In genomic region chr12:6276936-6277615, GRCh38 we compare ENCODE assay signal across 11 cellular contexts. TPM values are rescaled to one million over a fixed set of nuclear protein-coding genes. Genes with fewer than 3 reads are reported as not detected.
DNase-seq lines count a peak whose midpoint lies in the region; ATAC-seq, FAIRE-seq and TF ChIP-seq lines count a peak whose summit lies in the region.
"Had no signal": no experiment of that assay in that cellular context is flagged by ENCODE, and none has a peak within 500 bp of the region (broad histone marks: within the 10 kb centered on the region; RNA-seq: fewer than 3 reads in every experiment).

No MANE protein-coding gene starts in this region.

- CTCF ChIA-PET in A673 (lab: Charles Lee): interaction anchor here (1.7 kb wide), 1 partner anchor 81 kb away, joined by 6 read pairs; no protein-coding TSS in a partner anchor

- no peaks in the 10 kb centered on the region for H3K9me3 Mint-ChIP-seq in HFFc6
- H3K9me3 Mint-ChIP-seq: CD4-positive, alpha-beta T cell had no signal

- no peaks in the 10 kb centered on the region for H3K27me3 ChIP-seq in A673 (replicated peaks; ENCODE audit: insufficient read depth, low read depth, low read length, poor library complexity)
- H3K27me3 ChIP-seq in bronchial epithelial cell (ENCODE audit: control insufficient read depth, insufficient read depth, low read length): no peaks in the 10 kb centered on the region
- no peaks in the 10 kb centered on the region for H3K27me3 ChIP-seq in mucosa of rectum (ENCODE audit: control insufficient read depth in 2 of 2, insufficient read depth in 2 of 2, low read length in 2 of 2)
- H3K27me3 ChIP-seq: SJSA1 had no signal

- ATAC-seq in HG02938 (IDR thresholded peaks at IDR 0.05; ENCODE audit: unreplicated experiment): no peak
- no peak for ATAC-seq in GM21723 (IDR thresholded peaks at IDR 0.05; ENCODE audit: unreplicated experiment)

- no peaks in the 10 kb centered on the region for H3K36me3 Mint-ChIP-seq in HFFc6 (ENCODE audit: low read depth)

- H3K27ac ChIP-seq in A673 (ENCODE audit: low read depth, low read length, poor library complexity, severe bottlenecking) (no peak overlapping the region), mucosa of rectum (ENCODE audit: low read depth in 2 of 2, low read length in 2 of 2) (peak overlapping the region; percentile 52 to 95)
- H3K27ac ChIP-seq: SJSA1 had no signal

- intact Hi-C loops in A673 (cut with micrococcal nuclease; ENCODE audit: unreplicated experiment): loop anchor here (5.0 kb wide), 1 partner anchor 295 kb away; no protein-coding TSS in a partner anchor

- H3K4me1 ChIP-seq in A673 (ENCODE audit: insufficient read depth, low read length, poor library complexity, severe bottlenecking): peaks cover 7% of the 10 kb centered on the region
- peaks cover 26 to 29% of the 10 kb centered on the region in 2 donors for H3K4me1 ChIP-seq in mucosa of rectum (ENCODE audit: control insufficient read depth in 2 of 2, insufficient read depth in 2 of 2, low read length in 2 of 2)

- peaks cover 5% of the 10 kb centered on the region for H3K27me3 Mint-ChIP-seq in HFFc6 (ENCODE audit: insufficient read depth)

- H3K4me1 Mint-ChIP-seq in HFFc6 (ENCODE audit: low read depth): peaks cover 38% of the 10 kb centered on the region

- peak overlapping the region; percentile 21; the same call in 1 of the 2 replicates for H3K27ac Mint-ChIP-seq in HFFc6
- H3K27ac Mint-ChIP-seq: CD4-positive, alpha-beta T cell had no signal

- H3K9ac ChIP-seq in mucosa of rectum (ENCODE audit: low read depth in 1 of 2, low read length in 2 of 2): peak overlapping the region in 1 of 2 donors; percentile 88

- POLR2A ChIA-PET in A673 (lab: Charles Lee; ENCODE audit: low non-redundant PET): no interaction called here

- H3K36me3 ChIP-seq in A673 (ENCODE audit: insufficient read depth, low read length, poor library complexity, severe bottlenecking) (no peaks in the 10 kb centered on the region), bronchial epithelial cell (ENCODE audit: control insufficient read depth, insufficient read depth, low read length) (no peaks in the 10 kb centered on the region), mucosa of rectum (ENCODE audit: control insufficient read depth in 2 of 2, insufficient read depth in 2 of 2, low read length in 2 of 2) (no peaks in the 10 kb centered on the region)
- H3K36me3 ChIP-seq: HAP-1, SJSA1 had no signal

- no peaks in the 10 kb centered on the region for H3K9me3 ChIP-seq in A673 (ENCODE audit: low read depth, low read length, poor library complexity, severe bottlenecking)
- H3K9me3 ChIP-seq in mucosa of rectum (ENCODE audit: control insufficient read depth in 2 of 2, low read length in 2 of 2): no peaks in the 10 kb centered on the region
- H3K9me3 ChIP-seq: HAP-1, SJSA1 had no signal

- H3K4me3 Mint-ChIP-seq in HFFc6: no peak overlapping the region

- H3K4me3 ChIP-seq in A673 (ENCODE audit: low read depth, low read length, poor library complexity, severe bottlenecking) (no peak overlapping the region), bronchial epithelial cell (ENCODE audit: low read depth, low read length) (no peak overlapping the region), mucosa of rectum (ENCODE audit: low read length in 2 of 2) (no peak overlapping the region)
- H3K4me3 ChIP-seq: HAP-1, SJSA1 had no signal

- DNase-seq in A673 (ENCODE audit: low spot score) (peak; percentile 18), HFFc6 (no peak), bronchial epithelial cell (ENCODE audit: low read depth) (peak; percentile 92), AML-193 (lab: John Stamatoyannopoulos, UW) (no peak)
- no peak for DNase-seq in activated CD4-positive, alpha-beta T cell treated with anti-CD3 and anti-CD28 coated beads, Interleukin-2, amount 50 U/mL, for 48 hours
- DNase-seq: CD4-positive, alpha-beta T cell had no signal

- TF ChIP-seq CTCF in A673 (conservative IDR thresholded peaks at IDR 0.05; ENCODE audit: low read depth, low read length): no peak
- TF ChIP-seq CTCF in HFFc6 (IDR thresholded peaks at IDR 0.05): peak; percentile 43
- peak; percentile 7 for TF ChIP-seq CTCF in bronchial epithelial cell (IDR thresholded peaks at IDR 0.05; ENCODE audit: insufficient read depth, low read length, severe bottlenecking)

- FAIRE-seq in bronchial epithelial cell (lab: Jason Lieb, UNC): no peak

- no TSS peak for BruUV-seq in A673 (replicated peaks; lab: Mats Ljungman, UMichigan)

RNA-seq across cellular contexts. Expression of gene PLEKHG6, which starts 33.4 kb away (rescaled TPM):
- total RNA-seq in A673 (2021) (1.0 TPM in 1 of 2 replicates, not detected in the other), bronchial epithelial cell (15.3 and 23.4 TPM in 2 replicates)
- not detected for total RNA-seq in HFFc6 (2021; fragmentation: NEBNext Ultra II Directional; extraction: Animal tissue kit (Norgen Biotek cat#: 25700))
- total RNA-seq: CD4-positive, alpha-beta T cell had no signal

Comparison
In these comparisons a context has a peak if more than half of its experiments do, and no peak if none do; other contexts are left out.
1. DNase-seq: peak in A673 (single experiment) and bronchial epithelial cell (single experiment); none in HFFc6 (single experiment), activated CD4-positive, alpha-beta T cell treated with anti-CD3 and anti-CD28 coated beads, Interleukin-2, amount 50 U/mL, for 48 hours (0 of 2) and AML-193 (0 of 2).